15 cellular contexts compared by ENCODE assay signal in the genomic region with DNA sequence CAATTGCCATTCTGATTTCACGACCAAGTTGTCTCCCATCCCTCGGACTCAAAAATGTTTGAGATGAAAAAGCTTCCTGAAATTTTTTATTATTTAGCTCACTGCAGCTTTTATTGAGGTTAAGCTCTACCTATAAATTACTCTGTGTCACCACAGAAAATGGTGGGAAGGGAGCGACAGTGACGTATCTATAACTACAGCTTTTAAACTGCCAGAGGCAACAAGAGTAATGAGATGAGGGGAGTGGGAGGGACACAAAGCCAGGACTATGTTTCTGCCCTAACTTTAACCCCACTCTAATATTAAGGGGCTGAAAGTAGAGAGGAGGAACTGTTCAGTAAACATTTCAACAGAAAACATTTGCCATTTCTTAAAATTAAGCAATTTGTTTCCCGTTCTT.
"Had no signal": no experiment of that assay in that cellular context is flagged by ENCODE, and none has a peak within 500 bp of the region (broad histone marks: within the 10 kb centered on the region; RNA-seq: fewer than 3 reads in every experiment).

No MANE protein-coding gene starts in this region.

- H3K9me3 Mint-ChIP-seq: activated T-cell treated with anti-CD3 and anti-CD28 coated beads, Interleukin-2, amount 50 U/mL, for 4 hours; naive thymus-derived CD8-positive, alpha-beta T cell had no signal

- H3K4me3 Mint-ChIP-seq: activated T-cell treated with anti-CD3 and anti-CD28 coated beads, Interleukin-2, amount 50 U/mL, for 4 hours; naive thymus-derived CD8-positive, alpha-beta T cell had no signal

- H3K27me3 Mint-ChIP-seq: naive thymus-derived CD8-positive, alpha-beta T cell had no signal

- H3K27ac ChIP-seq: ascending aorta, dorsolateral prefrontal cortex, ovary, suprapubic skin had no signal

- H3K4me1 ChIP-seq: ascending aorta, suprapubic skin had no signal

- H3K9me3 ChIP-seq: ascending aorta, mucosa of descending colon, ovary, suprapubic skin had no signal

- ATAC-seq: activated T-cell treated with anti-CD3 and anti-CD28 coated beads, Interleukin-2, amount 50 U/mL, for 4 hours; esophagus mucosa; mucosa of descending colon; naive thymus-derived CD8-positive, alpha-beta T cell had no signal

- H3K4me3 ChIP-seq: ascending aorta, dorsolateral prefrontal cortex, lung, mucosa of descending colon, ovary, suprapubic skin had no signal

- H3K36me3 ChIP-seq: ovary had no signal

- DNase-seq: activated CD4-positive, alpha-beta T cell treated with anti-CD3 and anti-CD28 coated beads, Interleukin-2, amount 50 U/mL, for 48 hours; activated CD4-positive, CD25-positive, alpha-beta regulatory T cell treated with anti-CD3 and anti-CD28 coated beads, Interleukin-2, amount 50 U/mL, for 72 hours; activated gamma-delta T cell treated with Interleukin-2 at 50 U/mL for 16 hours; activated T-cell treated with anti-CD3 and anti-CD28 coated beads, Interleukin-2, amount 50 U/mL, for 4 hours; dorsolateral prefrontal cortex; mucosa of descending colon; naive thymus-derived CD8-positive, alpha-beta T cell; ovary; stimulated activated CD4-positive, alpha-beta T cell treated with anti-CD3 and anti-CD28 coated beads, Interleukin-2, amount 100 ng/mL, for 48 hours; stimulated activated naive CD4-positive, alpha-beta T cell treated with Interleukin-2 at 50 U/mL for 16 hours; T-helper 9 cell had no signal
